In genomic region chr19:20078696-20079095, GRCh38 we compare ENCODE assay signal across 8 cellular contexts. TPM values are rescaled to one million over a fixed set of nuclear protein-coding genes. Genes with fewer than 3 reads are reported as not detected.
DNase-seq lines count a peak whose midpoint lies in the region; ATAC-seq and TF ChIP-seq lines count a peak whose summit lies in the region.

No MANE protein-coding gene starts in this region.

- POLR2A ChIA-PET in T-cell (lab: Charles Lee) = interaction anchor here in 1 of 2 donors (0.6 kb wide), 1 partner anchor 1202 kb away, joined by 3 read pairs; no protein-coding TSS in a partner anchor

- H3K4me1 ChIP-seq in esophagus squamous epithelium = peaks cover 0 to 22% (median 6%) of the 10 kb centered on the region in 3 donors

- no peak for TF ChIP-seq CTCF in esophagus squamous epithelium (IDR thresholded peaks at IDR 0.05)
- no peak for TF ChIP-seq CTCF in nephron (IDR thresholded peaks at IDR 0.05; ENCODE audit: unreplicated experiment in 3 of 3)

- H3K27ac Mint-ChIP-seq in T-cell = no peak overlapping the region
- H3K27ac Mint-ChIP-seq in nephron = peak overlapping the region; percentile 56 to 95 (median 92)

- peaks cover 0 to 2% (median 0%) of the 10 kb centered on the region in 3 donors for H3K9me3 ChIP-seq in esophagus squamous epithelium

- H3K4me3 ChIP-seq in esophagus squamous epithelium = peak overlapping the region; percentile 49 to 72 (median 58)

- H3K4me3 Mint-ChIP-seq in T-cell (peak overlapping the region; percentile 83 to 89 (median 87)), nephron (peak overlapping the region; percentile 92 to 93 (median 93))

- no peaks in the 10 kb centered on the region for H3K27me3 Mint-ChIP-seq in T-cell
- H3K27me3 Mint-ChIP-seq in nephron (ENCODE audit: low read depth) = no peaks in the 10 kb centered on the region

- CTCF ChIA-PET in T-cell (lab: Charles Lee) = interaction anchor here in 1 of 2 donors (0.6 kb wide), 1 partner anchor 424 kb away, joined by 5 read pairs; no protein-coding TSS in a partner anchor

- peaks cover 0 to 3% (median 0%) of the 10 kb centered on the region in 3 donors for H3K9me3 Mint-ChIP-seq in T-cell
- peaks cover 39% of the 10 kb centered on the region for H3K9me3 Mint-ChIP-seq in nephron

- TF ChIP-seq POLR2A in GM18505 (IDR thresholded peaks at IDR 0.05; ENCODE audit: borderline replicate concordance, extremely low read depth, insufficient read depth, insufficient read length) (no peak), esophagus squamous epithelium (IDR thresholded peaks at IDR 0.05) (no peak)

- H3K27ac ChIP-seq in esophagus squamous epithelium = peak overlapping the region; percentile 40 to 65 (median 52)

- ATAC-seq in GM18505 (IDR thresholded peaks at IDR 0.05; ENCODE audit: unreplicated experiment) (peak; percentile 30), T-cell (replicated peaks in 1 of 4) (no peak), HG03442 (IDR thresholded peaks at IDR 0.05; ENCODE audit: unreplicated experiment) (no peak), GM19351 (IDR thresholded peaks at IDR 0.05; ENCODE audit: unreplicated experiment) (no peak)

- H3K27me3 ChIP-seq in esophagus squamous epithelium = no peaks in the 10 kb centered on the region

- DNase-seq in T-cell (peak in 6 of 34 experiments; percentile 1 to 9 (median 5)), esophagus squamous epithelium (lab: John Stamatoyannopoulos, UW) (no peak), hippocampal formation (lab: John Stamatoyannopoulos, UW) (no peak), iPS-NIHi7 (ENCODE audit: extremely low spot score) (no peak)

- peaks cover 0 to 19% (median 15%) of the 10 kb centered on the region in 3 donors for H3K4me1 Mint-ChIP-seq in T-cell
- peaks cover 15% of the 10 kb centered on the region for H3K4me1 Mint-ChIP-seq in nephron

- intact Hi-C loops in esophagus squamous epithelium (cut with DNase I) = no loop called here

- 2 to 5% methylated on average over 11 to 18 of the region's 19 CpGs for WGBS in esophagus squamous epithelium, 2 donors

- H3K36me3 Mint-ChIP-seq in T-cell (peaks cover 14% of the 10 kb centered on the region), nephron (ENCODE audit: low read depth) (peaks cover 44% of the 10 kb centered on the region)

- H3K36me3 ChIP-seq in esophagus squamous epithelium = no peaks in the 10 kb centered on the region

RNA-seq across cellular contexts. Expression of gene ZNF90, which starts 0.9 kb away (rescaled TPM):
- total RNA-seq in T-cell (1 to 10 TPM; 3.7 to 4.8 (median 4.1) TPM), esophagus squamous epithelium (1 to 10 TPM in 3 of 4 donors, under 1 TPM in 1; 0.57 to 2.3 (median 1.5) TPM)

RNA-seq across cellular contexts. Expression of gene ZNF682, which starts 39.4 kb away (rescaled TPM):
- 10 to 100 TPM in 2 of 5 donors, 1 to 10 TPM in 3; 7.5 to 14.4 (median 9.0) TPM for total RNA-seq in T-cell
- 1 to 10 TPM in 3 of 4 donors, under 1 TPM in 1; 0.73 to 3.1 (median 2.6) TPM for total RNA-seq in esophagus squamous epithelium

Comparison
In these comparisons a context has a peak if more than half of its experiments do, and no peak if none do; other contexts are left out.
1. H3K27ac Mint-ChIP-seq: peak in nephron (3 of 3); none in T-cell (0 of 2).